8 cellular contexts compared by ENCODE assay signal in the genomic region with DNA sequence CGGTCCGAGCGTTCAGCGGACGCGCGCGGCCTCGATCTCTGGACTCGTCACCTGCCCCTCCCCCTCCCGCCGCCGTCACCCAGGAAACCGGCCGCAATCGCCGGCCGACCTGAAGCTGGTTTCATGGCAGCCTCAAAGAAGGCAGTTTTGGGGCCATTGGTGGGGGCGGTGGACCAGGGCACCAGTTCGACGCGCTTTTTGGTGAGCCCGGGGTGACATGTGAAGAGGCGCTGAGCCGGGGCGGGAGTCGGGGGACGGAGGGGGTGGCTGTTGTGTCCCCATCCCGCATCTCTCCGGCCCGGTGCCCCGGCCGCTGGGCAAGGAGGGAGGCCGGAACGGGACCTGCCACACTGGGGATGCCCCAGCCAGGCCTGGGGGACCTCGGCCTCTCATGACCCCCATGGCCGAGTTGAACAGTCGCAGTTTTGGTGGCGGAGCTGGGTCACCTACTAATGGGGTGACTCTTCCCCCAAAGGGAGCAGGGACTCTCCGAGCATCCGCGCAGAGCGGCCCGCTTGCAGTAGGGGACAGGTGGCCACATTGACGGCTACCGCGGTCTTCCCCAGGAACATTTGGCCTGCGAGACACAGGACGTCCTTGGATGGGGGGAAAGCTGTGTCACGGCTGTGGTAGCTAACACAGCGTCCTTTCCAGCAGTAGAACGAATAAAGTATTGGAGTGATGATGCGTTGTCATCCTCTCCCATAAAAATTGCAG. TPM values are rescaled to one million over a fixed set of nuclear protein-coding genes. Genes with fewer than 3 reads are reported as not detected.
DNase-seq lines count a peak whose midpoint lies in the region; ATAC-seq and TF ChIP-seq lines count a peak whose summit lies in the region.

A gene (plus strand): TSS at position 9 of the 717 bp plus-strand sequence. CDS start 115 bp downstream, at position 124.

- WGBS in esophagus squamous epithelium, 2 donors = 0 to 58% methylated on average over 8 to 12 of the region's 53 CpGs

- H3K4me3 Mint-ChIP-seq in CD4-positive, alpha-beta memory T cell = peak within 1 kb of the TSS; percentile 84 to 97 (median 92)
- peak within 1 kb of the TSS; percentile 74 for H3K4me3 Mint-ChIP-seq in WTC11
- H3K4me3 Mint-ChIP-seq in natural killer cell treated with Interleukin-12 subunit alpha and Interleukin-12 subunit beta and Interleukin-15 and Interleukin-18, amount 100 ng/mL, for 72 hours = peak within 1 kb of the TSS; percentile 92

- H3K9me3 ChIP-seq in CD4-positive, alpha-beta memory T cell (ENCODE audit: control insufficient read depth in 1 of 2, low read length in 2 of 2) = no peaks in the 10 kb centered on the region
- no peaks in the 10 kb centered on the region for H3K9me3 ChIP-seq in esophagus squamous epithelium

- peaks cover 0 to 2% of the 10 kb centered on the region in 2 donors for H3K36me3 Mint-ChIP-seq in CD4-positive, alpha-beta memory T cell
- H3K36me3 Mint-ChIP-seq in WTC11 = no peaks in the 10 kb centered on the region
- no peaks in the 10 kb centered on the region for H3K36me3 Mint-ChIP-seq in natural killer cell treated with Interleukin-12 subunit alpha and Interleukin-12 subunit beta and Interleukin-15 and Interleukin-18, amount 100 ng/mL, for 72 hours

- peak within 1 kb of the TSS; percentile 89 to 90 for H3K4me3 ChIP-seq in CD4-positive, alpha-beta memory T cell (ENCODE audit: low read length in 2 of 2)
- H3K4me3 ChIP-seq in esophagus squamous epithelium = peak within 1 kb of the TSS; percentile 48 to 72 (median 62)

- TF ChIP-seq CTCF in WTC11 (IDR thresholded peaks at IDR 0.05) (no peak), esophagus squamous epithelium (IDR thresholded peaks at IDR 0.05) (no peak)

- peak within 1 kb of the TSS; percentile 88 to 97 (median 95) for H3K27ac Mint-ChIP-seq in CD4-positive, alpha-beta memory T cell
- H3K27ac Mint-ChIP-seq in WTC11 = peak within 1 kb of the TSS; percentile 95
- H3K27ac Mint-ChIP-seq in natural killer cell treated with Interleukin-12 subunit alpha and Interleukin-12 subunit beta and Interleukin-15 and Interleukin-18, amount 100 ng/mL, for 72 hours = peak within 1 kb of the TSS; percentile 86 to 92

- intact Hi-C loops in CD4-positive, alpha-beta memory T cell (cut with micrococcal nuclease) = loop anchor here (1.0 to 5.0 kb wide), 2 partner anchors 76 to 236 kb away; a partner anchor contains a TSS
- intact Hi-C loops in esophagus squamous epithelium (cut with DNase I) = no loop called here

- ATAC-seq in GM19397 (IDR thresholded peaks at IDR 0.05; ENCODE audit: unreplicated experiment) (peak; percentile 7), HG03460 (IDR thresholded peaks at IDR 0.05; ENCODE audit: unreplicated experiment) (peak; percentile 11), WTC11 (peak; percentile 2; the same call in 1 of the 2 replicates)
- ATAC-seq in natural killer cell treated with Interleukin-12 subunit alpha and Interleukin-12 subunit beta and Interleukin-15 and Interleukin-18, amount 100 ng/mL, for 72 hours = peak; percentile 1 to 4

- peaks cover 35% of the 10 kb centered on the region for H3K4me1 ChIP-seq in CD4-positive, alpha-beta memory T cell (ENCODE audit: insufficient read depth, low read length)
- peaks cover 5 to 38% (median 6%) of the 10 kb centered on the region in 3 donors for H3K4me1 ChIP-seq in esophagus squamous epithelium

- H3K27me3 Mint-ChIP-seq in CD4-positive, alpha-beta memory T cell = no peaks in the 10 kb centered on the region
- H3K27me3 Mint-ChIP-seq in WTC11 (ENCODE audit: low read depth) = no peaks in the 10 kb centered on the region; the same call in 1 of the 2 replicates
- no peaks in the 10 kb centered on the region for H3K27me3 Mint-ChIP-seq in natural killer cell treated with Interleukin-12 subunit alpha and Interleukin-12 subunit beta and Interleukin-15 and Interleukin-18, amount 100 ng/mL, for 72 hours

- POLR2A ChIA-PET in CD4-positive, alpha-beta memory T cell (lab: Charles Lee; ENCODE audit: partially characterized antibody) = no interaction called here
- POLR2A ChIA-PET in WTC11 (lab: Charles Lee) = no interaction called here

- CTCF ChIA-PET in CD4-positive, alpha-beta memory T cell (lab: Charles Lee; ENCODE audit: partially characterized antibody) = no interaction called here
- CTCF ChIA-PET in WTC11 (lab: Charles Lee) = interaction anchor here (0.6 kb wide), 2 partner anchors 11 to 45 kb away, joined by 3 to 7 read pairs; no protein-coding TSS in a partner anchor

- peaks cover 0 to 4% (median 0%) of the 10 kb centered on the region in 8 donors for H3K9me3 Mint-ChIP-seq in CD4-positive, alpha-beta memory T cell
- H3K9me3 Mint-ChIP-seq in WTC11 = no peaks in the 10 kb centered on the region
- no peaks in the 10 kb centered on the region for H3K9me3 Mint-ChIP-seq in natural killer cell treated with Interleukin-12 subunit alpha and Interleukin-12 subunit beta and Interleukin-15 and Interleukin-18, amount 100 ng/mL, for 72 hours

- H3K36me3 ChIP-seq in CD4-positive, alpha-beta memory T cell (ENCODE audit: insufficient read depth, low read length) = no peaks in the 10 kb centered on the region
- H3K36me3 ChIP-seq in esophagus squamous epithelium = no peaks in the 10 kb centered on the region

- peak within 1 kb of the TSS; percentile 74 for H3K27ac ChIP-seq in CD4-positive, alpha-beta memory T cell (ENCODE audit: low read depth, low read length)
- H3K27ac ChIP-seq in esophagus squamous epithelium = peak within 1 kb of the TSS; percentile 80 to 88 (median 87)

- no peaks in the 10 kb centered on the region for H3K27me3 ChIP-seq in CD4-positive, alpha-beta memory T cell (ENCODE audit: insufficient read depth, low read length)
- H3K27me3 ChIP-seq in esophagus squamous epithelium = no peaks in the 10 kb centered on the region

- TF ChIP-seq POLR2A in esophagus squamous epithelium (IDR thresholded peaks at IDR 0.05) = no peak

- peak in 2 of 5 donors; percentile 26 to 29 for DNase-seq in CD4-positive, alpha-beta memory T cell
- DNase-seq in WTC11 (ENCODE audit: low spot score) = peak; percentile 15
- DNase-seq in esophagus squamous epithelium (lab: John Stamatoyannopoulos, UW) = no peak
- DNase-seq in natural killer cell treated with Interleukin-12 subunit alpha and Interleukin-12 subunit beta and Interleukin-15 and Interleukin-18, amount 100 ng/mL, for 72 hours (ENCODE audit: low spot score) = peak; percentile 64
- DNase-seq in AML-193 (lab: John Stamatoyannopoulos, UW) = no peak
- DNase-seq in COLO829 (ENCODE audit: low spot score) = no peak

- peaks cover 20 to 52% (median 27%) of the 10 kb centered on the region in 4 donors for H3K4me1 Mint-ChIP-seq in CD4-positive, alpha-beta memory T cell
- H3K4me1 Mint-ChIP-seq in WTC11 = peaks cover 17% of the 10 kb centered on the region
- peaks cover 21 to 37% of the 10 kb centered on the region in 2 donors for H3K4me1 Mint-ChIP-seq in natural killer cell treated with Interleukin-12 subunit alpha and Interleukin-12 subunit beta and Interleukin-15 and Interleukin-18, amount 100 ng/mL, for 72 hours (ENCODE audit: low read depth in 2 of 2)

TF ChIP-seq in WTC11, 78 proteins besides CTCF, POLR2A, EP300 and RAD21:
- TF ChIP-seq CREM (CRISPR knock-in tag; IDR thresholded peaks at IDR 0.05) (no peak), ETV6 (CRISPR knock-in tag; IDR thresholded peaks at IDR 0.05) (no peak), GTF2I (CRISPR knock-in tag; conservative IDR thresholded peaks at IDR 0.05) (no peak), NFE2L1 (CRISPR knock-in tag; IDR thresholded peaks at IDR 0.05) (no peak), FOXK1 (CRISPR knock-in tag; IDR thresholded peaks at IDR 0.05) (0 out of 2 replicates have a peak, but pooled peaks have one; percentile 11), JUN (CRISPR knock-in tag; IDR thresholded peaks at IDR 0.05) (no peak)
- TF ChIP-seq, protein P1, sequence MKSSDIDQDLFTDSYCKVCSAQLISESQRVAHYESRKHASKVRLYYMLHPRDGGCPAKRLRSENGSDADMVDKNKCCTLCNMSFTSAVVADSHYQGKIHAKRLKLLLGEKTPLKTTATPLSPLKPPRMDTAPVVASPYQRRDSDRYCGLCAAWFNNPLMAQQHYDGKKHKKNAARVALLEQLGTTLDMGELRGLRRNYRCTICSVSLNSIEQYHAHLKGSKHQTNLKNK (CRISPR knock-in tag; IDR thresholded peaks at IDR 0.05) = no peak
- TF ChIP-seq, protein P2, sequence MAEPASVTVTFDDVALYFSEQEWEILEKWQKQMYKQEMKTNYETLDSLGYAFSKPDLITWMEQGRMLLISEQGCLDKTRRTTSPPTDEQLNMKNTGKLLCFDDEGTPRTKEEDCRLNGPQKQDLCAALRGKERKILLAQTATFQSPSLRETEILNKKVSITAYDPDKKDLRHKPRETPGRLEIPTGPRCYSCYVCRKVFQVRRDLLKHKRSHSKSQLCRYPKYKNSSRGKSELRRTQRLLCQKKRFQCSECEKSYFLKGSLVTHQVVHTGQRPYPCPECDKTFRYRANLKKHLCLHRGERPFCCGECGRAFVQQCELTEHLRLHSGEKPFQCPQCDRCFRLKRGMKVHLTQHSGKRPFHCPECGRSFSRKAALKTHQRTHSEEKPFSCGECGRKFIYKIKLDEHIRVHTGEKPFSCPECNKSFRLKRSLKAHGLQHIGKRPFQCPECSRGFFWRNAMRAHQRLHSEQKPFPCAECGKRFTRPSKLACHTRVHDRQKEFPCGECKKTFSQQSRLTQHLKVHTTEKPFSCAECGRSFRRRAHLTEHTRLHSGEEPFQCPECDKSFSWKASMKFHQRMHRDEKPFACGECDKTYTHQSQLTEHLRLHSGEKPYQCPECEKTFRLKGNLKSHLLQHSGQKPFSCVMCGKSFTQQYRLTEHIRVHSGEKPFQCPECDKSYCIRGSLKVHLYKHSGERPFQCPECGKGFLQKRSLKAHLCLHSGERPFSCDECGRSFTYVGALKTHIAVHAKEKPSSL (CRISPR knock-in tag; conservative IDR thresholded peaks at IDR 0.05) = no peak

RNA-seq across cellular contexts. Expression of the gene that starts here (rescaled TPM):
- 1 to 10 TPM; 7.7 to 8.4 TPM for total RNA-seq in CD4-positive, alpha-beta memory T cell
- polyA plus RNA-seq in CD4-positive, alpha-beta memory T cell = 1 to 10 TPM; 5.2 to 6.8 TPM
- total RNA-seq in WTC11 (2021) = 5.3 to 7.5 TPM (median 5.3 TPM) in 3 replicates
- total RNA-seq in esophagus squamous epithelium = 10 to 100 TPM in 3 of 4 donors, 1 to 10 TPM in 1; 6.9 to 31.3 (median 10.6) TPM
- total RNA-seq in natural killer cell treated with Interleukin-12 subunit alpha and Interleukin-12 subunit beta and Interleukin-15 and Interleukin-18, amount 100 ng/mL, for 72 hours = 10 to 100 TPM; 28.7 to 58.9 TPM

Comparison
In these comparisons a context has a peak if more than half of its experiments do, and no peak if none do; other contexts are left out.
1. DNase-seq: peak in WTC11 (single experiment) and natural killer cell treated with Interleukin-12 subunit alpha and Interleukin-12 subunit beta and Interleukin-15 and Interleukin-18, amount 100 ng/mL, for 72 hours (single experiment); none in esophagus squamous epithelium (single experiment), AML-193 (0 of 2) and COLO829 (single experiment).
2. Peak in every context shown above with its lines, with median percentiles within 50 percentile points of each other: H3K27ac Mint-ChIP-seq, H3K4me3 Mint-ChIP-seq and ATAC-seq.